1 cellular context compared by ENCODE assay signal in genomic region chr18:31289446-31289845, GRCh38. TPM values are rescaled to one million over a fixed set of nuclear protein-coding genes. Genes with fewer than 3 reads are reported as not detected.
"Had no signal": no experiment of that assay in that cellular context is flagged by ENCODE, and none has a peak within 500 bp of the region (broad histone marks: within the 10 kb centered on the region; RNA-seq: fewer than 3 reads in every experiment).

No MANE protein-coding gene starts in this region.

RNA-seq across cellular contexts. Expression of gene DSG1, which starts 28.5 kb away (rescaled TPM):
- total RNA-seq: G401 had no signal
